Comparison of ENCODE assay signal across 9 cellular contexts in the genomic region with DNA sequence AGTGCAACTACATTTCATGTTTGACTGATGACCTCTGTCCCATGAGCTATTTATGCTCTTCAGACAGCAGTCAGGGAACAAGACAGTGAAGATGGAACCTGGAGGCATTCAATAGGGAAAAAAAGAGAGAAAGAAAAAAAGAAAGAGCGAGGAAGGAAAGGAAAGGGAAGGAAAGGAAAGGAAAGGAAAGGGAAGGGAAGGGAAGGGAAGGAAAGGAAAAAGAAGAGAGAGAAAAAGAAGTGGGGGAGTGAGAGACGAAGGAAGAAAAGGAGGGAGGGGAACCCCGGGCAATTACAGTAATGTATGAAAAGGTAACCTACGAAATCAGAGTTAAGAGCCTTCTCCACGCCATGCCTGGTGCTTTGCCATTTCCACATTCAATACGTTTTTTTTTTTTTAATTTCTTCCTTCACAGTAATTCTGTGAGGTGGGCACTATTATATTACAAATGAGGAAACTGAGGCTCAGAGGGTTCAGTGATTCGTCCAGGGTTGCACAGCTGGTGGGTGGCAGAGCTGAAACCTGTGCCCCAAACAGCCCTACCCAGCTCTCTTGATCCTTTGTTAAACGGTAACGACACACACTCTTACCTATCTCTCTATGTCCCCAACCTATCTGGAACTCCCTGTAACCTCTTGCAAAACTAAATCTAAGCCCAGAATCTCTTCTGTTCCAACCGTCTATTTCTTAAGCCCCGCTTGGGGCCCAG. TPM values are rescaled to one million over a fixed set of nuclear protein-coding genes. Genes with fewer than 3 reads are reported as not detected.
DNase-seq lines count a peak whose midpoint lies in the region; ATAC-seq and TF ChIP-seq lines count a peak whose summit lies in the region.
"Had no signal": no experiment of that assay in that cellular context is flagged by ENCODE, and none has a peak within 500 bp of the region (broad histone marks: within the 10 kb centered on the region; RNA-seq: fewer than 3 reads in every experiment).

No MANE protein-coding gene starts in this region.

- H3K79me2 ChIP-seq in DOHH2 (ENCODE audit: control insufficient read depth, low read length) (0 out of 2 replicates have a peak, but pooled peaks cover 2% of the 10 kb centered on the region), parathyroid adenoma (no peaks in the 10 kb centered on the region)

- H3K4me3 ChIP-seq in DOHH2 (ENCODE audit: low read length) (peak overlapping the region; percentile 57), esophagus (ENCODE audit: low read depth in 1 of 2, low read length in 2 of 2) (peak overlapping the region; percentile 30 to 42), parathyroid adenoma (ENCODE audit: low read depth, low read length) (no peak overlapping the region)

- H3K9me3 ChIP-seq in DOHH2 (ENCODE audit: control insufficient read depth, insufficient read depth, low read length) (no peaks in the 10 kb centered on the region), esophagus (ENCODE audit: control insufficient read depth in 2 of 2, insufficient read depth in 1 of 2, low read depth in 1 of 2, low read length in 1 of 2) (no peaks in the 10 kb centered on the region), parathyroid adenoma (ENCODE audit: control insufficient read depth, low read length) (no peaks in the 10 kb centered on the region)

- H3K4me1 ChIP-seq in DOHH2 (ENCODE audit: control insufficient read depth, low read length), result peaks cover 90% of the 10 kb centered on the region
- H3K4me1 ChIP-seq in esophagus (ENCODE audit: control insufficient read depth in 2 of 2, insufficient read depth in 2 of 2, low read length in 1 of 2), result no peaks in the 10 kb centered on the region
- no peaks in the 10 kb centered on the region for H3K4me1 ChIP-seq in parathyroid adenoma

- peak overlapping the region; percentile 90 for H3K4me2 ChIP-seq in DOHH2 (ENCODE audit: low read length)
- H3K4me2 ChIP-seq in parathyroid adenoma (ENCODE audit: low read length), result no peak overlapping the region

- 42% methylated on average over 11 of the region's 11 CpGs for WGBS in esophagus, 2 donors

- no peak for ATAC-seq in HG03432 (IDR thresholded peaks at IDR 0.05; ENCODE audit: unreplicated experiment)
- no peak for ATAC-seq in GM21717 (IDR thresholded peaks at IDR 0.05; ENCODE audit: unreplicated experiment)

- peaks cover 37% of the 10 kb centered on the region for H3F3A ChIP-seq in DOHH2 (ENCODE audit: control insufficient read depth, insufficient read depth)

- no peak overlapping the region for H3K9ac ChIP-seq in parathyroid adenoma

- TF ChIP-seq CTCF in DOHH2 (IDR thresholded peaks at IDR 0.05; ENCODE audit: low read depth, low read length, poor library complexity, severe bottlenecking), result no peak
- TF ChIP-seq CTCF in parathyroid adenoma (IDR thresholded peaks at IDR 0.05), result no peak

- H4K20me1 ChIP-seq in DOHH2 (ENCODE audit: control insufficient read depth, insufficient read depth, low read depth, low read length), result no peaks in the 10 kb centered on the region

- peak overlapping the region; percentile 95 for H3K27ac ChIP-seq in DOHH2 (ENCODE audit: low read depth, low read length)
- peak overlapping the region; percentile 50 for H3K27ac ChIP-seq in esophagus (ENCODE audit: low read depth in 2 of 2, low read length in 1 of 2)
- H3K27ac ChIP-seq in parathyroid adenoma, result peak overlapping the region; percentile 49

- no peaks in the 10 kb centered on the region for H3K9me2 ChIP-seq in DOHH2 (replicated peaks; ENCODE audit: control insufficient read depth, low read length)

- H3K27me3 ChIP-seq in DOHH2 (ENCODE audit: control insufficient read depth, low read length) (no peaks in the 10 kb centered on the region), esophagus (ENCODE audit: control insufficient read depth in 1 of 2, insufficient read depth in 2 of 2, low read length in 2 of 2) (no peaks in the 10 kb centered on the region), parathyroid adenoma (ENCODE audit: control insufficient read depth, insufficient read depth, low read length) (no peaks in the 10 kb centered on the region)

- H3K36me3 ChIP-seq in DOHH2 (ENCODE audit: control insufficient read depth, low read length), result peaks cover 8% of the 10 kb centered on the region; the same call in 1 of the 2 replicates
- no peaks in the 10 kb centered on the region for H3K36me3 ChIP-seq in esophagus (ENCODE audit: control insufficient read depth in 2 of 2, insufficient read depth in 2 of 2, low read length in 1 of 2)
- no peaks in the 10 kb centered on the region for H3K36me3 ChIP-seq in parathyroid adenoma (ENCODE audit: control insufficient read depth, insufficient read depth, low read length)

- DNase-seq in SKM-1 (lab: John Stamatoyannopoulos, UW; ENCODE audit: unreplicated experiment) (peak; percentile 70), GOT3 (lab: John Stamatoyannopoulos, UW) (no peak), COLO829 (ENCODE audit: low spot score) (no peak)
- DNase-seq: NCI-H82 had no signal

- H2AFZ ChIP-seq in parathyroid adenoma, result peak overlapping the region; percentile 51

RNA-seq across cellular contexts. Expression of gene ETS1, which starts 39.3 kb away (rescaled TPM):
- 1 to 10 TPM; 3.0 to 3.9 TPM for polyA plus RNA-seq in esophagus
